10 cellular contexts compared by ENCODE assay signal in the genomic region with DNA sequence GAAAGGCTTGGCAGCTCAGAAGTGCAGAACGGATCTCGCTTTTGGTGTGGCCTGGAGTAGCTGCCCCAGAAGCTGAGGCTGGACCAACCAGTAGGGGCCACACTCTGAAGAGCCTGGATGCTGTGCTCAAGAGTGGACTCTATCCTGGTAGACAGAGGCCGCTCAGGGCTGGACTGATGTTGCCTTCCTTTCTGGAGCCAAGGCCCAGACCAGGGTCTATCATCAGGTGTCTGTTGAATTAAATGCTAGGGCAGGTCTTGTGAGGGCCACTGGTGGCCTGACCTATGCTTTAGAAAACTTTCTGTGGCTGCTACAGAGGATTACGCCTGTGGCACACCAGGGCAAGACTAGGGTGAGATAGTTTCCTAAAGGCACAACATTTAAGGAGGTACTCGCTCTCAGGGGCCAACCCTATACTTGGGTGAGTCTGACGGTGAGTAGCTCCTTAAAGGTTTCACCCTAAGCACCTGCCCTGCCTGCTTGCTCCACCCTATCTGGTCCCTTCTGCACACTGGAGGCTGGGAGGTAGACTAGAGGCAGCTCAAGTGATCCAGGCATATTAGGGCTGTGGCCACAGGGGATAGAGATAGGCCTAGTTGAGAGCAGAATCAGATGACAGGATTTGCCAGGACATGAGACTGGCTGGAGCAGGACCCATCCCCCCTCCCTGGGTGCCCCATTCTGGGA. TPM values are rescaled to one million over a fixed set of nuclear protein-coding genes. Genes with fewer than 3 reads are reported as not detected.
DNase-seq lines count a peak whose midpoint lies in the region; ATAC-seq lines count a peak whose summit lies in the region.
"Had no signal": no experiment of that assay in that cellular context is flagged by ENCODE, and none has a peak within 500 bp of the region (broad histone marks: within the 10 kb centered on the region; RNA-seq: fewer than 3 reads in every experiment).

No MANE protein-coding gene starts in this region.

- CTCF ChIA-PET in activated CD4-positive, alpha-beta memory T cell treated with anti-CD3 and anti-CD28 coated beads for 36 hours (lab: Charles Lee) = interaction anchor here (0.5 to 13.6 kb wide), 50 partner anchors 9 to 437 kb away, joined by 3 to 461 read pairs (median 5); a partner anchor contains a TSS

- peaks cover 1% of the 10 kb centered on the region for H3K27me3 Mint-ChIP-seq in activated CD4-positive, alpha-beta T cell treated with anti-CD3 and anti-CD28 coated beads, Interleukin-2, amount 10 ng/mL, durations not matched to agents 24 days and 14 days
- no peaks in the 10 kb centered on the region for H3K27me3 Mint-ChIP-seq in activated CD4-positive, alpha-beta memory T cell treated with anti-CD3 and anti-CD28 coated beads for 36 hours
- no peaks in the 10 kb centered on the region for H3K27me3 Mint-ChIP-seq in stimulated activated naive B cell treated with anti-CD40 and anti-IgM and Interleukin-4, amounts not matched to agents 10 μg/mL and 1 μg/mL and 100 μg/mL, for 72 hours

- no peak overlapping the region for H3K4me3 Mint-ChIP-seq in activated CD4-positive, alpha-beta T cell treated with anti-CD3 and anti-CD28 coated beads, Interleukin-2, amount 10 ng/mL, durations not matched to agents 24 days and 14 days
- H3K4me3 Mint-ChIP-seq in activated CD4-positive, alpha-beta memory T cell treated with anti-CD3 and anti-CD28 coated beads for 36 hours = no peak overlapping the region
- no peak overlapping the region for H3K4me3 Mint-ChIP-seq in stimulated activated naive B cell treated with anti-CD40 and anti-IgM and Interleukin-4, amounts not matched to agents 10 μg/mL and 1 μg/mL and 100 μg/mL, for 72 hours

- POLR2A ChIA-PET in activated CD4-positive, alpha-beta memory T cell treated with anti-CD3 and anti-CD28 coated beads for 36 hours (lab: Charles Lee) = interaction anchor here (1.6 to 7.4 kb wide), 4 partner anchors 13 to 113 kb away, joined by 7 to 103 read pairs (median 10); a partner anchor contains a TSS

- intact Hi-C loops in activated CD4-positive, alpha-beta T cell treated with anti-CD3 and anti-CD28 coated beads, Interleukin-2, amount 10 ng/mL, durations not matched to agents 24 days and 14 days (cut with micrococcal nuclease) = loop anchor here (2.0 kb wide), 1 partner anchor 320 kb away; no protein-coding TSS in a partner anchor
- intact Hi-C loops in activated CD4-positive, alpha-beta memory T cell treated with anti-CD3 and anti-CD28 coated beads for 36 hours (cut with micrococcal nuclease) = loop anchor here (2.0 kb wide), 3 partner anchors 228 to 436 kb away; no protein-coding TSS in a partner anchor

- DNase-seq in activated CD4-positive, alpha-beta T cell treated with anti-CD3 and anti-CD28 coated beads, Interleukin-2, amount 10 ng/mL, durations not matched to agents 24 days and 14 days = peak; percentile 69
- no peak for DNase-seq in activated CD4-positive, alpha-beta T cell treated with anti-CD3 and anti-CD28 coated beads for 4 hours
- peak; percentile 10 for DNase-seq in activated CD4-positive, alpha-beta memory T cell treated with anti-CD3 and anti-CD28 coated beads for 36 hours
- DNase-seq in islet precursor cell (peak; percentile 45), amygdala (lab: John Stamatoyannopoulos, UW) (no peak), NCI-H2081 treated with DMSO at 0.1 percent for 48 hours (lab: John Stamatoyannopoulos, UW) (no peak), SK-N-DZ (ENCODE audit: low spot score) (no peak)
- no peak for DNase-seq in stimulated activated naive B cell treated with anti-CD40 and anti-IgM and Interleukin-4, amounts not matched to agents 10 μg/mL and 1 μg/mL and 100 μg/mL, for 72 hours

- H3K27ac Mint-ChIP-seq in activated CD4-positive, alpha-beta T cell treated with anti-CD3 and anti-CD28 coated beads, Interleukin-2, amount 10 ng/mL, durations not matched to agents 24 days and 14 days = peak overlapping the region; percentile 69
- no peak overlapping the region for H3K27ac Mint-ChIP-seq in activated CD4-positive, alpha-beta memory T cell treated with anti-CD3 and anti-CD28 coated beads for 36 hours
- H3K27ac Mint-ChIP-seq in stimulated activated naive B cell treated with anti-CD40 and anti-IgM and Interleukin-4, amounts not matched to agents 10 μg/mL and 1 μg/mL and 100 μg/mL, for 72 hours = peak overlapping the region; percentile 73

- no peak for ATAC-seq in stimulated activated naive B cell treated with anti-CD40 and anti-IgM and Interleukin-4, amounts not matched to agents 10 μg/mL and 1 μg/mL and 100 μg/mL, for 72 hours (replicated peaks)

- H3K4me1 Mint-ChIP-seq in activated CD4-positive, alpha-beta T cell treated with anti-CD3 and anti-CD28 coated beads, Interleukin-2, amount 10 ng/mL, durations not matched to agents 24 days and 14 days = peaks cover 41% of the 10 kb centered on the region
- peaks cover 23% of the 10 kb centered on the region for H3K4me1 Mint-ChIP-seq in activated CD4-positive, alpha-beta memory T cell treated with anti-CD3 and anti-CD28 coated beads for 36 hours (ENCODE audit: low read depth)
- H3K4me1 Mint-ChIP-seq in stimulated activated naive B cell treated with anti-CD40 and anti-IgM and Interleukin-4, amounts not matched to agents 10 μg/mL and 1 μg/mL and 100 μg/mL, for 72 hours = peaks cover 26 to 32% of the 10 kb centered on the region in 2 donors

- H3K9me3 Mint-ChIP-seq in activated CD4-positive, alpha-beta T cell treated with anti-CD3 and anti-CD28 coated beads, Interleukin-2, amount 10 ng/mL, durations not matched to agents 24 days and 14 days = no peaks in the 10 kb centered on the region
- H3K9me3 Mint-ChIP-seq in activated CD4-positive, alpha-beta memory T cell treated with anti-CD3 and anti-CD28 coated beads for 36 hours = no peaks in the 10 kb centered on the region
- H3K9me3 Mint-ChIP-seq in stimulated activated naive B cell treated with anti-CD40 and anti-IgM and Interleukin-4, amounts not matched to agents 10 μg/mL and 1 μg/mL and 100 μg/mL, for 72 hours = no peaks in the 10 kb centered on the region

- no peaks in the 10 kb centered on the region for H3K36me3 Mint-ChIP-seq in activated CD4-positive, alpha-beta T cell treated with anti-CD3 and anti-CD28 coated beads, Interleukin-2, amount 10 ng/mL, durations not matched to agents 24 days and 14 days (ENCODE audit: low read depth)
- H3K36me3 Mint-ChIP-seq in activated CD4-positive, alpha-beta memory T cell treated with anti-CD3 and anti-CD28 coated beads for 36 hours = no peaks in the 10 kb centered on the region
- H3K36me3 Mint-ChIP-seq in stimulated activated naive B cell treated with anti-CD40 and anti-IgM and Interleukin-4, amounts not matched to agents 10 μg/mL and 1 μg/mL and 100 μg/mL, for 72 hours = no peaks in the 10 kb centered on the region

RNA-seq across cellular contexts. Expression of a gene that starts 9.8 kb away (rescaled TPM):
- total RNA-seq in activated CD4-positive, alpha-beta T cell treated with anti-CD3 and anti-CD28 coated beads, Interleukin-2, amount 10 ng/mL, durations not matched to agents 24 days and 14 days = 167 and 181 TPM in 2 replicates
- 100 to 1,000 TPM; 104 to 106 TPM for total RNA-seq in activated CD4-positive, alpha-beta memory T cell treated with anti-CD3 and anti-CD28 coated beads for 36 hours
- polyA plus RNA-seq in SK-N-DZ (2014; cell fraction: cytosol; rRNA removed) = 1.4 and 1.5 TPM in 2 replicates
- polyA plus RNA-seq in SK-N-DZ (2014; cell fraction: nucleus; rRNA removed) = 0.74 and 1.9 TPM in 2 replicates

RNA-seq across cellular contexts. Expression of a gene that starts 42.9 kb away (rescaled TPM):
- total RNA-seq in activated CD4-positive, alpha-beta T cell treated with anti-CD3 and anti-CD28 coated beads, Interleukin-2, amount 10 ng/mL, durations not matched to agents 24 days and 14 days = 7.0 and 7.1 TPM in 2 replicates
- total RNA-seq in activated CD4-positive, alpha-beta memory T cell treated with anti-CD3 and anti-CD28 coated beads for 36 hours = 1 to 10 TPM; 4.1 to 5.0 TPM
- polyA plus RNA-seq in SK-N-DZ (2014; cell fraction: cytosol; rRNA removed) = 0.19 TPM in 1 of 2 replicates, not detected in the other
- not detected in 2 replicates for polyA plus RNA-seq in SK-N-DZ (2014; cell fraction: nucleus; rRNA removed)
- total RNA-seq: A673, epithelial cell of proximal tubule had no signal

RNA-seq across cellular contexts. Expression of a gene that starts 56.4 kb away (rescaled TPM):
- 37.4 and 39.5 TPM in 2 replicates for total RNA-seq in activated CD4-positive, alpha-beta T cell treated with anti-CD3 and anti-CD28 coated beads, Interleukin-2, amount 10 ng/mL, durations not matched to agents 24 days and 14 days
- total RNA-seq in activated CD4-positive, alpha-beta memory T cell treated with anti-CD3 and anti-CD28 coated beads for 36 hours = 10 to 100 TPM; 44.6 to 47.6 TPM
- polyA plus RNA-seq in SK-N-DZ (2014; cell fraction: cytosol; rRNA removed) = 12.6 and 13.5 TPM in 2 replicates
- 20.1 and 28.1 TPM in 2 replicates for polyA plus RNA-seq in SK-N-DZ (2014; cell fraction: nucleus; rRNA removed)

Comparison
In these comparisons a context has a peak if more than half of its experiments do, and no peak if none do; other contexts are left out.
1. DNase-seq: peak in activated CD4-positive, alpha-beta T cell treated with anti-CD3 and anti-CD28 coated beads, Interleukin-2, amount 10 ng/mL, durations not matched to agents 24 days and 14 days (single experiment), activated CD4-positive, alpha-beta memory T cell treated with anti-CD3 and anti-CD28 coated beads for 36 hours (single experiment) and islet precursor cell (single experiment); none in activated CD4-positive, alpha-beta T cell treated with anti-CD3 and anti-CD28 coated beads for 4 hours (0 of 2), stimulated activated naive B cell treated with anti-CD40 and anti-IgM and Interleukin-4, amounts not matched to agents 10 μg/mL and 1 μg/mL and 100 μg/mL, for 72 hours (single experiment), amygdala (0 of 56), NCI-H2081 treated with DMSO at 0.1 percent for 48 hours (single experiment) and SK-N-DZ (single experiment).